In genomic region chr17:74279617-74280016, GRCh38 we compare ENCODE assay signal across 14 cellular contexts. TPM values are rescaled to one million over a fixed set of nuclear protein-coding genes. Genes with fewer than 3 reads are reported as not detected.
A peak's percentile ranks its signal among the peaks of the same experiment; 100 is the strongest.
DNase-seq lines count a peak whose midpoint lies in the region; ATAC-seq lines count a peak whose summit lies in the region.
"Not testable (repeated sequence)": the region's sequence is repeated elsewhere in the genome, so short reads cannot be mapped to it uniquely, and the experiment has no call there.
"Had no signal": no experiment of that assay in that cellular context is flagged by ENCODE, and none has a peak within 500 bp of the region (broad histone marks: within the 10 kb centered on the region; RNA-seq: fewer than 3 reads in every experiment).

No MANE protein-coding gene starts in this region.

- not testable (repeated sequence) for H3K36me3 Mint-ChIP-seq in CD4-positive, CD25-positive, alpha-beta regulatory T cell; T-helper 1 cell treated with Interleukin-12 subunit alpha and Interleukin-12 subunit beta and Interleukin-4 antibody, amounts not matched to agents 30 μg/mL and 1 μg/mL, for 36 hours (ENCODE audit: low read depth); activated CD4-positive, alpha-beta memory T cell treated with anti-CD3 and anti-CD28 coated beads for 36 hours; activated T-cell treated with anti-CD3 and anti-CD28 coated beads, Interleukin-2, amount 50 U/mL, for 72 hours (ENCODE audit: insufficient read depth in 2 of 2); activated naive CD4-positive, alpha-beta T cell treated with anti-CD3 and anti-CD28 coated beads, Interleukin-2, amount 50 U/mL, for 72 hours; naive thymus-derived CD8-positive, alpha-beta T cell; stimulated activated naive CD8-positive, alpha-beta T cell treated with anti-CD3 and anti-CD28 coated beads, Interleukin-15, Interleukin-2, amounts not matched to agents 100 ng/mL and 50 ng/mL, for 24 hours (ENCODE audit: low read depth)
- H3K36me3 Mint-ChIP-seq in central memory CD8-positive, alpha-beta T cell (ENCODE audit: insufficient read depth): peaks cover 20% of the 10 kb centered on the region

- peaks cover 10 to 76% (median 37%) of the 10 kb centered on the region in 4 donors for H3K4me1 Mint-ChIP-seq in CD4-positive, CD25-positive, alpha-beta regulatory T cell
- peaks cover 34% of the 10 kb centered on the region for H3K4me1 Mint-ChIP-seq in T-helper 1 cell treated with Interleukin-12 subunit alpha and Interleukin-12 subunit beta and Interleukin-4 antibody, amounts not matched to agents 30 μg/mL and 1 μg/mL, for 36 hours (ENCODE audit: low read depth)
- peaks cover 69% of the 10 kb centered on the region for H3K4me1 Mint-ChIP-seq in activated CD4-positive, alpha-beta memory T cell treated with anti-CD3 and anti-CD28 coated beads for 36 hours (ENCODE audit: low read depth)
- H3K4me1 Mint-ChIP-seq in activated T-cell treated with anti-CD3 and anti-CD28 coated beads, Interleukin-2, amount 50 U/mL, for 72 hours (ENCODE audit: low read depth): peaks cover 51% of the 10 kb centered on the region
- peaks cover 46% of the 10 kb centered on the region for H3K4me1 Mint-ChIP-seq in central memory CD8-positive, alpha-beta T cell
- peaks cover 11 to 53% (median 37%) of the 10 kb centered on the region in 4 donors for H3K4me1 Mint-ChIP-seq in naive thymus-derived CD8-positive, alpha-beta T cell
- H3K4me1 Mint-ChIP-seq in stimulated activated naive CD8-positive, alpha-beta T cell treated with anti-CD3 and anti-CD28 coated beads, Interleukin-15, Interleukin-2, amounts not matched to agents 100 ng/mL and 50 ng/mL, for 24 hours (ENCODE audit: low read depth): peaks cover 69% of the 10 kb centered on the region

- CTCF ChIA-PET in activated CD4-positive, alpha-beta memory T cell treated with anti-CD3 and anti-CD28 coated beads for 36 hours (lab: Charles Lee): interaction anchor here (4.6 kb wide), 1 partner anchor 16 kb away, joined by 32 read pairs; no protein-coding TSS in a partner anchor

- H3K27me3 ChIP-seq in CD4-positive, CD25-positive, alpha-beta regulatory T cell (ENCODE audit: control insufficient read depth, insufficient read depth, low read length): not testable (repeated sequence)

- H3K4me1 ChIP-seq in CD4-positive, CD25-positive, alpha-beta regulatory T cell (ENCODE audit: control insufficient read depth, insufficient read depth, low read length, poor library complexity, severe bottlenecking): peaks cover 59% of the 10 kb centered on the region

- H3K36me3 ChIP-seq in CD4-positive, CD25-positive, alpha-beta regulatory T cell (ENCODE audit: control insufficient read depth, insufficient read depth, low read length): not testable (repeated sequence)

- H3K27me3 Mint-ChIP-seq in CD4-positive, CD25-positive, alpha-beta regulatory T cell; T-helper 1 cell treated with Interleukin-12 subunit alpha and Interleukin-12 subunit beta and Interleukin-4 antibody, amounts not matched to agents 30 μg/mL and 1 μg/mL, for 36 hours (ENCODE audit: low read depth); activated CD4-positive, alpha-beta memory T cell treated with anti-CD3 and anti-CD28 coated beads for 36 hours; activated T-cell treated with anti-CD3 and anti-CD28 coated beads, Interleukin-2, amount 50 U/mL, for 72 hours (ENCODE audit: low read depth); central memory CD8-positive, alpha-beta T cell; naive thymus-derived CD8-positive, alpha-beta T cell; stimulated activated naive CD8-positive, alpha-beta T cell treated with anti-CD3 and anti-CD28 coated beads, Interleukin-15, Interleukin-2, amounts not matched to agents 100 ng/mL and 50 ng/mL, for 24 hours: not testable (repeated sequence)

- POLR2A ChIA-PET in activated CD4-positive, alpha-beta memory T cell treated with anti-CD3 and anti-CD28 coated beads for 36 hours (lab: Charles Lee); naive thymus-derived CD8-positive, alpha-beta T cell (lab: Charles Lee): not testable (repeated sequence)

- intact Hi-C loops in activated CD4-positive, alpha-beta memory T cell treated with anti-CD3 and anti-CD28 coated beads for 36 hours (cut with micrococcal nuclease): loop anchor here (5.0 to 10.0 kb wide), 3 partner anchors 233 to 1055 kb away; partner anchors contain the start of gene NHERF1

- not testable (repeated sequence) for H3K9me3 Mint-ChIP-seq in CD4-positive, CD25-positive, alpha-beta regulatory T cell; T-helper 1 cell treated with Interleukin-12 subunit alpha and Interleukin-12 subunit beta and Interleukin-4 antibody, amounts not matched to agents 30 μg/mL and 1 μg/mL, for 36 hours; activated CD4-positive, alpha-beta memory T cell treated with anti-CD3 and anti-CD28 coated beads for 36 hours; activated T-cell treated with anti-CD3 and anti-CD28 coated beads, Interleukin-2, amount 50 U/mL, for 72 hours; activated naive CD4-positive, alpha-beta T cell treated with anti-CD3 and anti-CD28 coated beads, Interleukin-2, amount 50 U/mL, for 72 hours; central memory CD8-positive, alpha-beta T cell; naive thymus-derived CD8-positive, alpha-beta T cell; stimulated activated naive CD8-positive, alpha-beta T cell treated with anti-CD3 and anti-CD28 coated beads, Interleukin-15, Interleukin-2, amounts not matched to agents 100 ng/mL and 50 ng/mL, for 24 hours

- H3K9me3 ChIP-seq in CD4-positive, CD25-positive, alpha-beta regulatory T cell (ENCODE audit: control insufficient read depth in 2 of 2, low read length in 2 of 2): not testable (repeated sequence)

- not testable (repeated sequence) for DNase-seq in CD4-positive, CD25-positive, alpha-beta regulatory T cell; activated CD4-positive, alpha-beta memory T cell treated with anti-CD3 and anti-CD28 coated beads for 36 hours; activated T-cell treated with anti-CD3 and anti-CD28 coated beads, Interleukin-2, amount 50 U/mL, for 72 hours; activated naive CD4-positive, alpha-beta T cell treated with anti-CD3 and anti-CD28 coated beads, Interleukin-2, amount 50 U/mL, for 72 hours (ENCODE audit: low spot score in 2 of 2); central memory CD8-positive, alpha-beta T cell (ENCODE audit: low spot score in 2 of 2); naive thymus-derived CD8-positive, alpha-beta T cell

- ATAC-seq in CD4-positive, CD25-positive, alpha-beta regulatory T cell (ENCODE audit: low read depth in 2 of 2); activated T-cell treated with anti-CD3 and anti-CD28 coated beads, Interleukin-2, amount 50 U/mL, for 72 hours (replicated peaks in 1 of 2); activated naive CD4-positive, alpha-beta T cell treated with anti-CD3 and anti-CD28 coated beads, Interleukin-2, amount 50 U/mL, for 72 hours; central memory CD8-positive, alpha-beta T cell (replicated peaks; ENCODE audit: extremely low read depth, poor library complexity, severe bottlenecking); naive thymus-derived CD8-positive, alpha-beta T cell: not testable (repeated sequence)

- peak overlapping the region; percentile 91 for H3K27ac ChIP-seq in CD4-positive, CD25-positive, alpha-beta regulatory T cell (ENCODE audit: insufficient read depth, low read length, poor library complexity, severe bottlenecking)

- peak overlapping the region; percentile 72 to 88 (median 80) for H3K4me3 Mint-ChIP-seq in CD4-positive, CD25-positive, alpha-beta regulatory T cell
- H3K4me3 Mint-ChIP-seq in T-helper 1 cell treated with Interleukin-12 subunit alpha and Interleukin-12 subunit beta and Interleukin-4 antibody, amounts not matched to agents 30 μg/mL and 1 μg/mL, for 36 hours: peak overlapping the region; percentile 44
- peak overlapping the region; percentile 1 for H3K4me3 Mint-ChIP-seq in activated CD4-positive, alpha-beta memory T cell treated with anti-CD3 and anti-CD28 coated beads for 36 hours
- peak overlapping the region; percentile 36 to 54 for H3K4me3 Mint-ChIP-seq in activated T-cell treated with anti-CD3 and anti-CD28 coated beads, Interleukin-2, amount 50 U/mL, for 72 hours
- peak overlapping the region; percentile 36 for H3K4me3 Mint-ChIP-seq in central memory CD8-positive, alpha-beta T cell
- peak overlapping the region in 1 of 10 donors; percentile 43 for H3K4me3 Mint-ChIP-seq in naive thymus-derived CD8-positive, alpha-beta T cell
- not testable (repeated sequence) for H3K4me3 Mint-ChIP-seq in stimulated activated naive CD8-positive, alpha-beta T cell treated with anti-CD3 and anti-CD28 coated beads, Interleukin-15, Interleukin-2, amounts not matched to agents 100 ng/mL and 50 ng/mL, for 24 hours

- peak overlapping the region; percentile 94 to 99 (median 98) for H3K27ac Mint-ChIP-seq in CD4-positive, CD25-positive, alpha-beta regulatory T cell
- peak overlapping the region; percentile 93 for H3K27ac Mint-ChIP-seq in T-helper 1 cell treated with Interleukin-12 subunit alpha and Interleukin-12 subunit beta and Interleukin-4 antibody, amounts not matched to agents 30 μg/mL and 1 μg/mL, for 36 hours
- H3K27ac Mint-ChIP-seq in activated CD4-positive, alpha-beta memory T cell treated with anti-CD3 and anti-CD28 coated beads for 36 hours: peak overlapping the region; percentile 90
- peak overlapping the region; percentile 12 for H3K27ac Mint-ChIP-seq in activated T-cell treated with anti-CD3 and anti-CD28 coated beads, Interleukin-2, amount 50 U/mL, for 72 hours
- peak overlapping the region; percentile 24 to 82 for H3K27ac Mint-ChIP-seq in activated naive CD4-positive, alpha-beta T cell treated with anti-CD3 and anti-CD28 coated beads, Interleukin-2, amount 50 U/mL, for 72 hours
- H3K27ac Mint-ChIP-seq in central memory CD8-positive, alpha-beta T cell (ENCODE audit: low read depth): peak overlapping the region; percentile 89
- peak overlapping the region in 9 of 10 donors; percentile 63 to 96 (median 90) for H3K27ac Mint-ChIP-seq in naive thymus-derived CD8-positive, alpha-beta T cell
- H3K27ac Mint-ChIP-seq in stimulated activated naive CD8-positive, alpha-beta T cell treated with anti-CD3 and anti-CD28 coated beads, Interleukin-15, Interleukin-2, amounts not matched to agents 100 ng/mL and 50 ng/mL, for 24 hours: peak overlapping the region; percentile 81

- peak overlapping the region; percentile 32 for H3K4me3 ChIP-seq in CD4-positive, CD25-positive, alpha-beta regulatory T cell (ENCODE audit: low read depth, low read length)

RNA-seq across cellular contexts. Expression of gene DNAI2, which starts 5.6 kb away (rescaled TPM):
- 1.5 TPM for total RNA-seq in CD4-positive, CD25-positive, alpha-beta regulatory T cell
- polyA plus RNA-seq in CD4-positive, CD25-positive, alpha-beta regulatory T cell: under 1 TPM in 2 of 4 donors, not detected in 2; 0.10 to 0.23 TPM
- 1 to 10 TPM; 1.6 to 1.7 TPM for total RNA-seq in activated CD4-positive, alpha-beta memory T cell treated with anti-CD3 and anti-CD28 coated beads for 36 hours
- 1 to 10 TPM; 1.4 TPM for total RNA-seq in activated T-cell treated with anti-CD3 and anti-CD28 coated beads, Interleukin-2, amount 50 U/mL, for 72 hours
- under 1 TPM; 0.25 to 0.31 TPM for total RNA-seq in activated naive CD4-positive, alpha-beta T cell treated with anti-CD3 and anti-CD28 coated beads, Interleukin-2, amount 50 U/mL, for 72 hours
- total RNA-seq in naive thymus-derived CD8-positive, alpha-beta T cell: under 1 TPM; 0.38 to 0.42 TPM
- under 1 TPM; 0.09 to 0.28 (median 0.11) TPM for polyA plus RNA-seq in naive thymus-derived CD8-positive, alpha-beta T cell
- total RNA-seq: Daoy, GM23248, H9, HFFc6, M059J had no signal
- polyA plus RNA-seq: GM23248, IgD-negative memory B cell had no signal

RNA-seq across cellular contexts. Expression of gene KIF19, which starts 46.4 kb away (rescaled TPM):
- total RNA-seq in CD4-positive, CD25-positive, alpha-beta regulatory T cell: 1.8 TPM
- polyA plus RNA-seq in CD4-positive, CD25-positive, alpha-beta regulatory T cell: 1 to 10 TPM; 1.2 to 1.7 (median 1.3) TPM
- total RNA-seq in activated CD4-positive, alpha-beta memory T cell treated with anti-CD3 and anti-CD28 coated beads for 36 hours: under 1 TPM; 0.51 to 0.59 TPM
- under 1 TPM in 1 of 2 donors, not detected in 1; 0.25 TPM for total RNA-seq in activated T-cell treated with anti-CD3 and anti-CD28 coated beads, Interleukin-2, amount 50 U/mL, for 72 hours
- under 1 TPM in 1 of 2 donors, not detected in 1; 0.08 TPM for total RNA-seq in activated naive CD4-positive, alpha-beta T cell treated with anti-CD3 and anti-CD28 coated beads, Interleukin-2, amount 50 U/mL, for 72 hours
- not detected for total RNA-seq in naive thymus-derived CD8-positive, alpha-beta T cell
- polyA plus RNA-seq in naive thymus-derived CD8-positive, alpha-beta T cell: 1 to 10 TPM in 1 of 3 donors, not detected in 2; 1.1 TPM
- total RNA-seq: Daoy, GM23248, HFFc6, M059J had no signal
- polyA plus RNA-seq: GM23248 had no signal

Comparison
In these comparisons a context has a peak if more than half of its experiments do, and no peak if none do; other contexts are left out.
1. H3K27ac Mint-ChIP-seq: peak in every context shown above with its lines; median percentile 98 in CD4-positive, CD25-positive, alpha-beta regulatory T cell; 93 in T-helper 1 cell treated with Interleukin-12 subunit alpha and Interleukin-12 subunit beta and Interleukin-4 antibody, amounts not matched to agents 30 μg/mL and 1 μg/mL, for 36 hours; 90 in activated CD4-positive, alpha-beta memory T cell treated with anti-CD3 and anti-CD28 coated beads for 36 hours; 90 in naive thymus-derived CD8-positive, alpha-beta T cell; 89 in central memory CD8-positive, alpha-beta T cell; 81 in stimulated activated naive CD8-positive, alpha-beta T cell treated with anti-CD3 and anti-CD28 coated beads, Interleukin-15, Interleukin-2, amounts not matched to agents 100 ng/mL and 50 ng/mL, for 24 hours; 53 in activated naive CD4-positive, alpha-beta T cell treated with anti-CD3 and anti-CD28 coated beads, Interleukin-2, amount 50 U/mL, for 72 hours; 12 in activated T-cell treated with anti-CD3 and anti-CD28 coated beads, Interleukin-2, amount 50 U/mL, for 72 hours.